ENCODE assay signal across 1 cellular context in the genomic region with DNA sequence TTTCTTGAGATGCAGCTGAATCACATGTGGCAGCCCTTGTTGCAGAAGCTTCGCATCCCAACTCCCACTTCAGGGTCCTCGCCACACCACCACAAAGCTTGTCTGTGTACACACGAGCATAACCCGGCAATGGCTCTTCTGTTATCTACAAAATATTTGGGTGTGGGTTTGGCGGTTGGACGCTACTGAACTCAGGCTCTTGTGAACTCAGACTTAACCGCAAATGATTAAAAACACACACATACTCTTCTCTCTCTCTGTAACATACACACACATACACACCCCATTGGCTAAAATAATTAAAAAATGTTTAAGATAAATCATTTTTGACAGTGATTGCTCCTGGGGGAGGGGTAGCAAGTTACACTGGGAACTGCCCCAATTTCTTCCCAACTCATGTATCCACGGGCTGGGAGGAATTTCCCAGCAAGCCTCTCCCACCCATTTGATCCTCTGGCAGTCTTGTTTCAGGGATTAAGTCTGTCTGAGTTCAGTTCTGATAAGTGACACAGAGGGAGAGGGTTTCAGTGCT.
TF ChIP-seq lines count a peak whose summit lies in the region.

No MANE protein-coding gene starts in this region.

TF ChIP-seq in WTC11, 78 proteins besides CTCF, POLR2A, EP300 and RAD21 (continued from another document):
- TF ChIP-seq, protein P1, sequence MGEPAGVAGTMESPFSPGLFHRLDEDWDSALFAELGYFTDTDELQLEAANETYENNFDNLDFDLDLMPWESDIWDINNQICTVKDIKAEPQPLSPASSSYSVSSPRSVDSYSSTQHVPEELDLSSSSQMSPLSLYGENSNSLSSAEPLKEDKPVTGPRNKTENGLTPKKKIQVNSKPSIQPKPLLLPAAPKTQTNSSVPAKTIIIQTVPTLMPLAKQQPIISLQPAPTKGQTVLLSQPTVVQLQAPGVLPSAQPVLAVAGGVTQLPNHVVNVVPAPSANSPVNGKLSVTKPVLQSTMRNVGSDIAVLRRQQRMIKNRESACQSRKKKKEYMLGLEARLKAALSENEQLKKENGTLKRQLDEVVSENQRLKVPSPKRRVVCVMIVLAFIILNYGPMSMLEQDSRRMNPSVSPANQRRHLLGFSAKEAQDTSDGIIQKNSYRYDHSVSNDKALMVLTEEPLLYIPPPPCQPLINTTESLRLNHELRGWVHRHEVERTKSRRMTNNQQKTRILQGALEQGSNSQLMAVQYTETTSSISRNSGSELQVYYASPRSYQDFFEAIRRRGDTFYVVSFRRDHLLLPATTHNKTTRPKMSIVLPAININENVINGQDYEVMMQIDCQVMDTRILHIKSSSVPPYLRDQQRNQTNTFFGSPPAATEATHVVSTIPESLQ (CRISPR knock-in tag; IDR thresholded peaks at IDR 0.05), result no peak
- TF ChIP-seq ZNF121 (CRISPR knock-in tag; IDR thresholded peaks at IDR 0.05), result no peak
TF ChIP-seq in WTC11: peak in this region for 0.
